Comparison of ENCODE assay signal across 8 cellular contexts in the genomic region with DNA sequence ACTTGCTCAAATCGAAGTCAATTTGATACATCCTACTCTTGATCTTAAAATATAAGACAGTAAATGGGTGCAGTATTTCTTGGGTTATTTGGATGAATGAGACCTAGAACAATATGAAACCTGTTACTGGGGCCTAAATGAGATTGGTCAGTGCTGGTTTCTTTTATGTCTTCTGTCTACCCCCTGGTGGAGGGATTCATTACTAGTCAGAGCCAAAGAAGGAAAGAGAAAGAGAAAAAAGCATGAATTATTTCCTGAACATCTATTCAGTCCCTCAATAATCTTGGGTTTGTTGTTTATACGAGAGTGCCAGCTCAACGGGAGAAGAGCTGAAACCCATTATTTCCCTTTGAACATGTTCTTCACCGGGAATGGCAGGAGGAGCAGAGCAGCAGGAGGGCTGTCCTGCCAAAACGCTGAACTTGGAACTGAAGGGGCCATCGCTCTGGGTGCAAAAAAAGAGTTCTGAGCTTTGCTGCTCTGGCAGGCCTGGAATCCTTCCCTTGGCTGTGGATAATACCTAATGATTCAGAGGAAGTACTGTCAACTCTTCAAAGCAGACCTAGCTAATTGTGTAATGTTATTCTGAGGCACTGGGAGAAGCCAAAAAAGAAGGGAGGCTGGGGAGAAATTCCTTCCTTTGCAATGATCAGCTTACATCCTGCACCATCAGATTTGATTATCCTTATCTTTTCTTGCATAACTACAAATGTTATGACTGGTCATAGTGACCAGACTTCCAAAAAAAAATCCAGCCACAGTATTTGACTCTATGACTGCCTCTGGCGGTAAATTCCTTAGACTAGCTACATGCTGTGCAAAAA.
DNase-seq lines count a peak whose midpoint lies in the region; ATAC-seq and TF ChIP-seq lines count a peak whose summit lies in the region.

No MANE protein-coding gene starts in this region.

- peak; percentile 60 for DNase-seq in A673 (ENCODE audit: low spot score)
- DNase-seq in PC-3: peak; percentile 60
- DNase-seq in esophagus muscularis mucosa (ENCODE audit: extremely low spot score): no peak
- peak; percentile 92 for DNase-seq in non-pigmented ciliary epithelial cell (ENCODE audit: low read depth)
- DNase-seq in activated CD4-positive, alpha-beta T cell treated with anti-CD3 and anti-CD28 coated beads for 4 hours: no peak
- no peak for DNase-seq in stimulated activated CD4-positive, alpha-beta T cell treated with anti-CD3 and anti-CD28 coated beads, Interleukin-2, amount 100 ng/mL, for 48 hours

- BruUV-seq in A673 (replicated peaks; lab: Mats Ljungman, UMichigan): no TSS peak
- BruUV-seq in PC-3 (replicated peaks; lab: Mats Ljungman, UMichigan): no TSS peak

- intact Hi-C loops in A673 (cut with micrococcal nuclease; ENCODE audit: unreplicated experiment): loop anchor here (5.0 kb wide), 1 partner anchor 270 kb away; no protein-coding TSS in a partner anchor
- intact Hi-C loops in PC-3 (cut with micrococcal nuclease): loop anchor here (2.0 to 5.0 kb wide), 4 partner anchors 39 to 270 kb away; no protein-coding TSS in a partner anchor
- intact Hi-C loops in esophagus muscularis mucosa (cut with DNase I): loop anchor here (5.0 kb wide), 1 partner anchor 80 kb away; a partner anchor contains a TSS

- H4K20me1 ChIP-seq in PC-3 (ENCODE audit: low read length): no peaks in the 10 kb centered on the region

- no peak for TF ChIP-seq POLR2A in esophagus muscularis mucosa (IDR thresholded peaks at IDR 0.05; ENCODE audit: low read depth)

- no peak for TF ChIP-seq EP300 in esophagus muscularis mucosa (IDR thresholded peaks at IDR 0.05)

- no peaks in the 10 kb centered on the region for H3K36me3 ChIP-seq in A673 (ENCODE audit: insufficient read depth, low read length, poor library complexity, severe bottlenecking)
- H3K36me3 ChIP-seq in PC-3 (ENCODE audit: low read depth, low read length): no peaks in the 10 kb centered on the region
- no peaks in the 10 kb centered on the region for H3K36me3 ChIP-seq in esophagus muscularis mucosa

- H3K9me3 ChIP-seq in A673 (ENCODE audit: low read depth, low read length, poor library complexity, severe bottlenecking) (no peaks in the 10 kb centered on the region), PC-3 (ENCODE audit: low read length) (no peaks in the 10 kb centered on the region), esophagus muscularis mucosa (peaks cover 0 to 2% (median 0%) of the 10 kb centered on the region in 4 donors)

- H3K4me1 ChIP-seq in A673 (ENCODE audit: insufficient read depth, low read length, poor library complexity, severe bottlenecking) (peaks cover 12% of the 10 kb centered on the region), PC-3 (ENCODE audit: insufficient read depth, low read length) (no peaks in the 10 kb centered on the region), esophagus muscularis mucosa (peaks cover 6 to 25% (median 20%) of the 10 kb centered on the region in 4 donors)

- CTCF ChIA-PET in A673 (lab: Charles Lee) (interaction anchor here (0.7 to 1.0 kb wide), 2 partner anchors 113 to 269 kb away, joined by 3 to 4 read pairs; no protein-coding TSS in a partner anchor), PC-3 (lab: Charles Lee) (interaction anchor here (0.7 to 1.2 kb wide), 4 partner anchors 13 to 67 kb away, joined by 3 to 5 read pairs (median 4); no protein-coding TSS in a partner anchor)

- no peaks in the 10 kb centered on the region for H3K79me2 ChIP-seq in PC-3 (ENCODE audit: low read length)

- H2AFZ ChIP-seq in PC-3 (ENCODE audit: low read length): no peak overlapping the region

- 20% methylated on average over 7 of the region's 7 CpGs for WGBS in esophagus muscularis mucosa

- H3K9me2 ChIP-seq in PC-3 (replicated peaks; ENCODE audit: low read length): no peaks in the 10 kb centered on the region

- TF ChIP-seq CTCF in A673 (conservative IDR thresholded peaks at IDR 0.05; ENCODE audit: low read depth, low read length): peak; percentile 48
- TF ChIP-seq CTCF in PC-3 (conservative IDR thresholded peaks at IDR 0.05; ENCODE audit: low read depth, low read length): peak; percentile 88
- peak in 2 of 3 experiments; percentile 44 to 49 for TF ChIP-seq CTCF in esophagus muscularis mucosa (IDR thresholded peaks at IDR 0.05)

- no peak overlapping the region for H3K27ac ChIP-seq in A673 (ENCODE audit: low read depth, low read length, poor library complexity, severe bottlenecking)
- no peak overlapping the region for H3K27ac ChIP-seq in PC-3 (ENCODE audit: low read length)
- peak overlapping the region in 3 of 4 donors; percentile 25 to 61 (median 37) for H3K27ac ChIP-seq in esophagus muscularis mucosa (replicated peaks in 1 of 4)

- H3K4me3 ChIP-seq in A673 (ENCODE audit: low read depth, low read length, poor library complexity, severe bottlenecking): no peak overlapping the region
- no peak overlapping the region for H3K4me3 ChIP-seq in PC-3 (ENCODE audit: low read length)
- peak overlapping the region in 1 of 4 donors; percentile 7 for H3K4me3 ChIP-seq in esophagus muscularis mucosa

- no peak overlapping the region for H3K9ac ChIP-seq in PC-3 (ENCODE audit: low read length)

- no peaks in the 10 kb centered on the region for H3K27me3 ChIP-seq in A673 (replicated peaks; ENCODE audit: insufficient read depth, low read depth, low read length, poor library complexity)
- H3K27me3 ChIP-seq in PC-3 (ENCODE audit: low read length): no peaks in the 10 kb centered on the region
- no peaks in the 10 kb centered on the region for H3K27me3 ChIP-seq in esophagus muscularis mucosa

- H3K4me2 ChIP-seq in PC-3 (ENCODE audit: low read length): no peak overlapping the region

- no peaks in the 10 kb centered on the region for H3F3A ChIP-seq in PC-3 (ENCODE audit: low read length, unreplicated experiment)

- POLR2A ChIA-PET in A673 (lab: Charles Lee; ENCODE audit: low non-redundant PET): interaction anchor here (0.6 kb wide), 2 partner anchors 132 to 1589 kb away, joined by 3 to 4 read pairs; no protein-coding TSS in a partner anchor
- POLR2A ChIA-PET in PC-3 (lab: Charles Lee; ENCODE audit: unreplicated experiment): no interaction called here

- peak; percentile 69 for ATAC-seq in GM18519 (IDR thresholded peaks at IDR 0.05; ENCODE audit: low FRiP score, unreplicated experiment)
- peak; percentile 88 for ATAC-seq in HG03066 (IDR thresholded peaks at IDR 0.05; ENCODE audit: low read depth, unreplicated experiment)
- ATAC-seq in PC-3: peak; percentile 82

Comparison
In these comparisons a context has a peak if more than half of its experiments do, and no peak if none do; other contexts are left out.
1. DNase-seq: peak in A673 (single experiment), PC-3 (single experiment) and non-pigmented ciliary epithelial cell (single experiment); none in esophagus muscularis mucosa (single experiment), activated CD4-positive, alpha-beta T cell treated with anti-CD3 and anti-CD28 coated beads for 4 hours (0 of 2) and stimulated activated CD4-positive, alpha-beta T cell treated with anti-CD3 and anti-CD28 coated beads, Interleukin-2, amount 100 ng/mL, for 48 hours (0 of 2).
2. H3K27ac ChIP-seq: peak in esophagus muscularis mucosa (3 of 4); none in A673 (single experiment) and PC-3 (single experiment).
3. Peak in every context shown above with its lines, with median percentiles within 50 percentile points of each other: CTCF ChIP-seq and ATAC-seq.